Comparison of ENCODE assay signal across 10 cellular contexts in genomic region chr4:1218892-1219552, GRCh38. TPM values are rescaled to one million over a fixed set of nuclear protein-coding genes. Genes with fewer than 3 reads are reported as not detected.
DNase-seq lines count a peak whose midpoint lies in the region; ATAC-seq and TF ChIP-seq lines count a peak whose summit lies in the region.
"Had no signal": no experiment of that assay in that cellular context is flagged by ENCODE, and none has a peak within 500 bp of the region (broad histone marks: within the 10 kb centered on the region; RNA-seq: fewer than 3 reads in every experiment).

No MANE protein-coding gene starts in this region.

- no peaks in the 10 kb centered on the region for H3K27me3 Mint-ChIP-seq in activated CD4-positive, alpha-beta T cell treated with anti-CD3 and anti-CD28 coated beads, Interleukin-2, amount 10 ng/mL, durations not matched to agents 24 days and 14 days

- peaks cover 40 to 95% (median 62%) of the 10 kb centered on the region in 6 donors for H3K4me1 ChIP-seq in spleen

- no peaks in the 10 kb centered on the region for H3K9me3 ChIP-seq in spleen

- no peak for TF ChIP-seq CTCF in spleen (IDR thresholded peaks at IDR 0.05 in 8 of 11, conservative IDR thresholded peaks at IDR 0.05 in 3 of 11)

- H3K27ac ChIP-seq in spleen = peak overlapping the region; percentile 35 to 85 (median 62)
- H3K27ac ChIP-seq: epithelial cell of prostate had no signal

- H3K27ac Mint-ChIP-seq in activated CD4-positive, alpha-beta T cell treated with anti-CD3 and anti-CD28 coated beads, Interleukin-2, amount 10 ng/mL, durations not matched to agents 24 days and 14 days = peak overlapping the region; percentile 7

- peaks cover 0 to 90% (median 54%) of the 10 kb centered on the region in 6 donors for H3K36me3 ChIP-seq in spleen

- H3K4me3 ChIP-seq in spleen = peak overlapping the region in 2 of 8 donors; percentile 0 to 38

- H3K4me3 Mint-ChIP-seq in activated CD4-positive, alpha-beta T cell treated with anti-CD3 and anti-CD28 coated beads, Interleukin-2, amount 10 ng/mL, durations not matched to agents 24 days and 14 days = no peak overlapping the region

- whole genome bisulfite sequencing in spleen, 5 donors = 32 to 46% (median 38%) methylated on average over 12 of the region's 12 CpGs

- peak; percentile 47 for ATAC-seq in HG02970 (IDR thresholded peaks at IDR 0.05; ENCODE audit: low FRiP score, unreplicated experiment)
- ATAC-seq: Panc1 had no signal

- no peaks in the 10 kb centered on the region for H3K9me3 Mint-ChIP-seq in activated CD4-positive, alpha-beta T cell treated with anti-CD3 and anti-CD28 coated beads, Interleukin-2, amount 10 ng/mL, durations not matched to agents 24 days and 14 days

- no peak for TF ChIP-seq POLR2A in spleen (IDR thresholded peaks at IDR 0.05)

- no peak for DNase-seq in activated CD4-positive, alpha-beta T cell treated with anti-CD3 and anti-CD28 coated beads, Interleukin-2, amount 10 ng/mL, durations not matched to agents 24 days and 14 days
- DNase-seq in activated CD4-positive, alpha-beta T cell treated with anti-CD3 and anti-CD28 coated beads, Interleukin-2, amount 50 U/mL, for 4 hours = no peak
- DNase-seq in SIG-M5 (lab: John Stamatoyannopoulos, UW) = peak; percentile 3
- no peak for DNase-seq in spleen
- DNase-seq in stimulated activated naive CD4-positive, alpha-beta T cell treated with Interleukin-2 at 50 U/mL for 16 hours (lab: John Stamatoyannopoulos, UW) = no peak
- DNase-seq in DMS153 (lab: John Stamatoyannopoulos, UW) = no peak
- no peak for DNase-seq in COLO829 (ENCODE audit: low spot score)

- H3K4me1 Mint-ChIP-seq in activated CD4-positive, alpha-beta T cell treated with anti-CD3 and anti-CD28 coated beads, Interleukin-2, amount 10 ng/mL, durations not matched to agents 24 days and 14 days = peaks cover 26% of the 10 kb centered on the region

- peaks cover 56% of the 10 kb centered on the region for H3K36me3 Mint-ChIP-seq in activated CD4-positive, alpha-beta T cell treated with anti-CD3 and anti-CD28 coated beads, Interleukin-2, amount 10 ng/mL, durations not matched to agents 24 days and 14 days (ENCODE audit: low read depth)

- intact Hi-C loops in activated CD4-positive, alpha-beta T cell treated with anti-CD3 and anti-CD28 coated beads, Interleukin-2, amount 10 ng/mL, durations not matched to agents 24 days and 14 days (cut with micrococcal nuclease) = loop anchor here (5.0 kb wide), 1 partner anchor 52 kb away; no protein-coding TSS in a partner anchor
- intact Hi-C loops in spleen (cut with DNase I; ENCODE audit: low total_unique reads) = no loop called here

- no peaks in the 10 kb centered on the region for H3K27me3 ChIP-seq in spleen (replicated peaks in 1 of 7)

RNA-seq across cellular contexts. Expression of gene CTBP1, which starts 29.9 kb away (rescaled TPM):
- total RNA-seq in activated CD4-positive, alpha-beta T cell treated with anti-CD3 and anti-CD28 coated beads, Interleukin-2, amount 10 ng/mL, durations not matched to agents 24 days and 14 days = 190 and 200 TPM in 2 replicates
- total RNA-seq in spleen = 100 to 1,000 TPM; 162 to 226 (median 196) TPM
- polyA plus RNA-seq in spleen = 100 to 1,000 TPM; 101 to 176 (median 123) TPM

RNA-seq across cellular contexts. Expression of gene SPON2, which starts 46.6 kb away (rescaled TPM):
- total RNA-seq in activated CD4-positive, alpha-beta T cell treated with anti-CD3 and anti-CD28 coated beads, Interleukin-2, amount 10 ng/mL, durations not matched to agents 24 days and 14 days = 20.7 and 21.6 TPM in 2 replicates
- 10 to 100 TPM; 15.5 to 51.3 (median 43.7) TPM for total RNA-seq in spleen
- polyA plus RNA-seq in spleen = 10 to 100 TPM in 2 of 3 donors, 1 to 10 TPM in 1; 8.3 to 29.8 (median 11.7) TPM
